ENCODE assay signal across 14 cellular contexts in the genomic region with DNA sequence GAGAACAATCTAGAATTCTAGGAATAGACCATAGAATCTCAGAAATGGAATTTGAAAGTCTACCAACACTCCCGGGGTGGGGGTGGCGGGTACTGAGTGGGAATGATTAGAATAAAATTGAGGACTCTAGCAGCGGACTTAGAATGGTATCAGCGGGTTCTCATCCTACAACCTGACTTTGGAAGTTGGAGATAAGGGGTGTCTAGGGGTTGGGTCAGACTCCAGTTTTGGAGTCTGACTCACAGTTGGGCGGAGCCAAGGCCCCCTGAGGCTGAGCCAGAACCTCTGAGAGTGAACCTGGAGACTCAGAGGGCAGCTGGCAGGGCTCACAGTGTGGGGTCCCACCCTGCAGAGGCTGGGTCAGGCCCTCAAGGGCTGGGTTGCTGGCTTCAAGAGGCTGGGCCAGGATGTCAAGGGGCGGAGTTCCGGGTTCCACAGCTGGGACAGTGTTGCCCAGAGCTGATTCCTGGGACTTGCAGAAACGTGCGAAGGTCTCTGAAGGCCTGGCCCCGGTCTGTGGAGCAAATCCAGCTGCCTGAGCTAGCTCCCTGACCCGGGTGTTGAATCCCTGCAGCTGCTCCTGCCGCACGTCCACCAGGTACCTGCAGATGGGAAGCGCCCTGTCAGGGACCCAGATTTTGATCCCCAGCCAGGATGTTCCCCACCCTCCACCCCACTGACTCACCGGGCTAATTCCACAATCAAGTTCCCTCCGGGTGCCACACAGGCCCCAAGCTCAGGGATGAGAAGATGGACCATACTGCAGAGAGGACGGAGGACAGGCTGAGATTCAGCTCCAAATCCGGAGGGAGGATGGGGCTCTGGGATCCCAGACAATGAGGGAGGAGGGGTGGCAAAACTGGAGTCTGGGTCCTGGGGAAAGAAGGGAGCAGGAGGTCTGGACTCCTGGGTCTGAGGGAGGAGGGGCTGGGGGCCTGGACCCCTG. TPM values are rescaled to one million over a fixed set of nuclear protein-coding genes. Genes with fewer than 3 reads are reported as not detected.
DNase-seq lines count a peak whose midpoint lies in the region; ATAC-seq, FAIRE-seq and TF ChIP-seq lines count a peak whose summit lies in the region.
"Had no signal": no experiment of that assay in that cellular context is flagged by ENCODE, and none has a peak within 500 bp of the region (broad histone marks: within the 10 kb centered on the region; RNA-seq: fewer than 3 reads in every experiment).

No MANE protein-coding gene starts in this region.

- TF ChIP-seq CTCF in NB4 (IDR thresholded peaks at IDR 0.05; ENCODE audit: low read depth, low read length) (no peak), choroid plexus epithelial cell (conservative IDR thresholded peaks at IDR 0.05; ENCODE audit: low read depth, low read length) (no peak)

- no peak for ATAC-seq in GM21723 (IDR thresholded peaks at IDR 0.05; ENCODE audit: unreplicated experiment)
- no peak for ATAC-seq in GM18517 (IDR thresholded peaks at IDR 0.05; ENCODE audit: unreplicated experiment)
- no peak for ATAC-seq in HG02840 (IDR thresholded peaks at IDR 0.05; ENCODE audit: low FRiP score, unreplicated experiment)
- ATAC-seq in GM21737 (IDR thresholded peaks at IDR 0.05; ENCODE audit: unreplicated experiment), result no peak

- TF ChIP-seq POLR2A in NB4 (IDR thresholded peaks at IDR 0.05; ENCODE audit: extremely low read depth, insufficient read length), result no peak

- peak; percentile 44 for DNase-seq in NB4 (ENCODE audit: low read depth)
- peak; percentile 41 for DNase-seq in choroid plexus epithelial cell (ENCODE audit: low read depth)
- peak; percentile 93 for DNase-seq in myocyte (ENCODE audit: low read depth)
- DNase-seq: activated CD8-positive, alpha-beta memory T cell treated with anti-CD3 and anti-CD28 coated beads, Interleukin-2, amount 50 U/mL, for 48 hours; amniotic stem cell; NCI-H748 treated with DMSO at 0.1 percent for 48 hours; occipital lobe had no signal

- H3K4me3 ChIP-seq in NB4 (ENCODE audit: low read depth, low read length) (no peak overlapping the region), choroid plexus epithelial cell (ENCODE audit: low read depth, low read length) (no peak overlapping the region)

- peak; percentile 72 for FAIRE-seq in G401.6 (lab: Jason Lieb, UNC)
- FAIRE-seq: endothelial cell of umbilical vein had no signal

RNA-seq across cellular contexts. Expression of gene TNNI3, which starts 1.6 kb away (rescaled TPM):
- 1.5 and 1.7 TPM in 2 replicates for total RNA-seq in myocyte
- 0.88 TPM for polyA plus RNA-seq in myocyte (2012)
- total RNA-seq: endothelial cell of umbilical vein, occipital lobe had no signal
- polyA plus RNA-seq: endothelial cell of umbilical vein had no signal

RNA-seq across cellular contexts. Expression of gene DNAAF3, which starts 7.3 kb away (rescaled TPM):
- 0.94 and 1.4 TPM in 2 replicates for total RNA-seq in myocyte
- polyA plus RNA-seq in myocyte (2012), result 2.0 TPM

RNA-seq across cellular contexts. Expression of gene TNNT1, which starts 10.1 kb away (rescaled TPM):
- total RNA-seq in myocyte, result 4,534 and 4,610 TPM in 2 replicates
- polyA plus RNA-seq in myocyte (2012), result 2,366 TPM
- total RNA-seq: occipital lobe had no signal

RNA-seq across cellular contexts. Expression of gene SYT5, which starts 21.0 kb away (rescaled TPM):
- total RNA-seq in myocyte, result 1.4 TPM in 1 of 2 replicates, not detected in the other
- polyA plus RNA-seq in myocyte (2012), result 0.19 TPM
- total RNA-seq: Caco-2 had no signal
- polyA plus RNA-seq: endothelial cell of umbilical vein had no signal

RNA-seq across cellular contexts. Expression of gene PPP1R12C, which starts 41.7 kb away (rescaled TPM):
- total RNA-seq in myocyte, result 43.5 and 46.8 TPM in 2 replicates
- 60.8 TPM for polyA plus RNA-seq in myocyte (2012)

Comparison
In these comparisons a context has a peak if more than half of its experiments do, and no peak if none do; other contexts are left out.
1. DNase-seq: peak in every context shown above with its lines; median percentile 93 in myocyte; 44 in NB4; 41 in choroid plexus epithelial cell.